15 cellular contexts compared by ENCODE assay signal in genomic region chr4:173046818-173047217, GRCh38.
DNase-seq lines count a peak whose midpoint lies in the region; ATAC-seq and TF ChIP-seq lines count a peak whose summit lies in the region.
"Had no signal": no experiment of that assay in that cellular context is flagged by ENCODE, and none has a peak within 500 bp of the region (broad histone marks: within the 10 kb centered on the region; RNA-seq: fewer than 3 reads in every experiment).

No MANE protein-coding gene starts in this region.

- no peak for TF ChIP-seq CTCF in epithelial cell of esophagus (IDR thresholded peaks at IDR 0.05; ENCODE audit: insufficient read depth, low read depth, low read length, missing control alignments)

- ATAC-seq in GM21381 (IDR thresholded peaks at IDR 0.05; ENCODE audit: unreplicated experiment) (no peak), HG03108 (IDR thresholded peaks at IDR 0.05; ENCODE audit: unreplicated experiment) (no peak)

- DNase-seq in DMS79 treated with DMSO at 0.1 percent for 48 hours (lab: John Stamatoyannopoulos, UW) (peak; percentile 30), DMS79 (lab: John Stamatoyannopoulos, UW) (no peak), NCI-H345 (lab: John Stamatoyannopoulos, UW) (peak; percentile 56), epithelial cell of esophagus (ENCODE audit: low read depth) (peak; percentile 57), renal cortical epithelial cell (ENCODE audit: low read depth) (peak; percentile 88)
- DNase-seq in activated CD4-positive, alpha-beta T cell treated with anti-CD3 and anti-CD28 coated beads for 48 hours = no peak
- DNase-seq: 8988T; activated naive CD4-positive, alpha-beta T cell treated with Interleukin-2 at 50 U/mL for 16 hours; CD8-positive, alpha-beta memory T cell; effector CD4-positive, alpha-beta T cell; H7; mucosa of descending colon; NCI-H82 had no signal

- H3K4me3 ChIP-seq in epithelial cell of esophagus (ENCODE audit: low read length) = no peak overlapping the region
- H3K4me3 ChIP-seq: mucosa of descending colon had no signal

Comparison
In these comparisons a context has a peak if more than half of its experiments do, and no peak if none do; other contexts are left out.
1. DNase-seq: peak in DMS79 treated with DMSO at 0.1 percent for 48 hours (single experiment), NCI-H345 (single experiment), epithelial cell of esophagus (single experiment) and renal cortical epithelial cell (single experiment); none in DMS79 (single experiment) and activated CD4-positive, alpha-beta T cell treated with anti-CD3 and anti-CD28 coated beads for 48 hours (single experiment).